27 cellular contexts compared by ENCODE assay signal in genomic region chr15:98690272-98690671, GRCh38.
"Had no signal": no experiment of that assay in that cellular context is flagged by ENCODE, and none has a peak within 500 bp of the region (broad histone marks: within the 10 kb centered on the region; RNA-seq: fewer than 3 reads in every experiment).

No MANE protein-coding gene starts in this region.

- H3K27me3 ChIP-seq: ascending aorta, esophagus squamous epithelium, gastrocnemius medialis, hepatocyte, suprapubic skin, tibial artery had no signal

- H3K27ac ChIP-seq: ascending aorta, esophagus squamous epithelium, gastrocnemius medialis, hepatocyte, parathyroid adenoma, psoas muscle, suprapubic skin, VCaP had no signal

- H3K4me3 Mint-ChIP-seq: activated naive CD4-positive, alpha-beta T cell treated with anti-CD3 and anti-CD28 coated beads for 36 hours; activated naive CD8-positive, alpha-beta T cell treated with anti-CD3 and anti-CD28 coated beads for 36 hours; dendritic cell treated with granulocyte-macrophage colony-stimulating factor and Interleukin-4, amounts not matched to agents 40 ng/mL and 50 ng/mL, for 4 days; endodermal cell; naive thymus-derived CD4-positive, alpha-beta T cell; stimulated activated naive B cell treated with anti-CD40 and anti-IgM and Interleukin-4, amounts not matched to agents 10 μg/mL and 1 μg/mL and 100 μg/mL, for 72 hours; T-helper 1 cell treated with Interleukin-12 subunit alpha and Interleukin-12 subunit beta and Interleukin-4 antibody, amounts not matched to agents 30 μg/mL and 1 μg/mL, for 36 hours had no signal

- H3K4me3 ChIP-seq: ascending aorta, esophagus squamous epithelium, gastrocnemius medialis, hepatocyte, psoas muscle, smooth muscle cell, suprapubic skin, tibial artery had no signal

- H3K27me3 Mint-ChIP-seq: activated naive CD8-positive, alpha-beta T cell treated with anti-CD3 and anti-CD28 coated beads for 36 hours; dendritic cell treated with granulocyte-macrophage colony-stimulating factor and Interleukin-4, amounts not matched to agents 40 ng/mL and 50 ng/mL, for 4 days; naive thymus-derived CD4-positive, alpha-beta T cell; stimulated activated naive B cell treated with anti-CD40 and anti-IgM and Interleukin-4, amounts not matched to agents 10 μg/mL and 1 μg/mL and 100 μg/mL, for 72 hours had no signal

- H3K9ac ChIP-seq: parathyroid adenoma had no signal

- ATAC-seq: gastrocnemius medialis; naive thymus-derived CD4-positive, alpha-beta T cell; stimulated activated naive B cell treated with anti-CD40 and anti-IgM and Interleukin-4, amounts not matched to agents 10 μg/mL and 1 μg/mL and 100 μg/mL, for 72 hours had no signal

- H3K27ac Mint-ChIP-seq: activated naive CD4-positive, alpha-beta T cell treated with anti-CD3 and anti-CD28 coated beads for 36 hours; activated naive CD8-positive, alpha-beta T cell treated with anti-CD3 and anti-CD28 coated beads for 36 hours; dendritic cell treated with granulocyte-macrophage colony-stimulating factor and Interleukin-4, amounts not matched to agents 40 ng/mL and 50 ng/mL, for 4 days; endodermal cell; stimulated activated naive B cell treated with anti-CD40 and anti-IgM and Interleukin-4, amounts not matched to agents 10 μg/mL and 1 μg/mL and 100 μg/mL, for 72 hours; T-helper 1 cell treated with Interleukin-12 subunit alpha and Interleukin-12 subunit beta and Interleukin-4 antibody, amounts not matched to agents 30 μg/mL and 1 μg/mL, for 36 hours had no signal

- H3K4me2 ChIP-seq: hepatocyte, smooth muscle cell had no signal

- H2AFZ ChIP-seq: hepatocyte, parathyroid adenoma had no signal

- DNase-seq: activated CD4-positive, alpha-beta T cell treated with anti-CD3 and anti-CD28 coated beads for 4 hours; activated CD4-positive, alpha-beta T cell treated with anti-CD3 and anti-CD28 coated beads, Interleukin-2, amount 50 U/mL, for 4 hours; activated CD8-positive, alpha-beta memory T cell treated with anti-CD3 and anti-CD28 coated beads for 24 hours; activated effector memory CD4-positive, alpha-beta T cell treated with Interleukin-2 at 50 U/mL for 16 hours; activated naive CD4-positive, alpha-beta T cell treated with anti-CD3 and anti-CD28 coated beads for 36 hours; activated naive CD8-positive, alpha-beta T cell treated with anti-CD3 and anti-CD28 coated beads for 36 hours; central memory CD4-positive, alpha-beta T cell; endodermal cell; esophagus squamous epithelium; gastrocnemius medialis; left cardiac atrium; midbrain; naive thymus-derived CD4-positive, alpha-beta T cell; nucleus accumbens; psoas muscle; stimulated activated CD4-positive, alpha-beta T cell treated with anti-CD3 and anti-CD28 coated beads, Interleukin-2, amount 100 ng/mL, for 24 hours; stimulated activated naive B cell treated with anti-CD40 and anti-IgM and Interleukin-4, amounts not matched to agents 10 μg/mL and 1 μg/mL and 100 μg/mL, for 72 hours; T-helper 9 cell; tibial artery had no signal

- H3K9me3 ChIP-seq: ascending aorta, esophagus squamous epithelium, gastrocnemius medialis, psoas muscle, suprapubic skin, tibial artery had no signal

- H3K36me3 ChIP-seq: ascending aorta, esophagus squamous epithelium, gastrocnemius medialis, suprapubic skin, tibial artery had no signal

- H3K9me3 Mint-ChIP-seq: activated naive CD4-positive, alpha-beta T cell treated with anti-CD3 and anti-CD28 coated beads for 36 hours; activated naive CD8-positive, alpha-beta T cell treated with anti-CD3 and anti-CD28 coated beads for 36 hours; dendritic cell treated with granulocyte-macrophage colony-stimulating factor and Interleukin-4, amounts not matched to agents 40 ng/mL and 50 ng/mL, for 4 days; endodermal cell; naive thymus-derived CD4-positive, alpha-beta T cell; stimulated activated naive B cell treated with anti-CD40 and anti-IgM and Interleukin-4, amounts not matched to agents 10 μg/mL and 1 μg/mL and 100 μg/mL, for 72 hours; T-helper 1 cell treated with Interleukin-12 subunit alpha and Interleukin-12 subunit beta and Interleukin-4 antibody, amounts not matched to agents 30 μg/mL and 1 μg/mL, for 36 hours had no signal
